8 cellular contexts compared by ENCODE assay signal in the genomic region with DNA sequence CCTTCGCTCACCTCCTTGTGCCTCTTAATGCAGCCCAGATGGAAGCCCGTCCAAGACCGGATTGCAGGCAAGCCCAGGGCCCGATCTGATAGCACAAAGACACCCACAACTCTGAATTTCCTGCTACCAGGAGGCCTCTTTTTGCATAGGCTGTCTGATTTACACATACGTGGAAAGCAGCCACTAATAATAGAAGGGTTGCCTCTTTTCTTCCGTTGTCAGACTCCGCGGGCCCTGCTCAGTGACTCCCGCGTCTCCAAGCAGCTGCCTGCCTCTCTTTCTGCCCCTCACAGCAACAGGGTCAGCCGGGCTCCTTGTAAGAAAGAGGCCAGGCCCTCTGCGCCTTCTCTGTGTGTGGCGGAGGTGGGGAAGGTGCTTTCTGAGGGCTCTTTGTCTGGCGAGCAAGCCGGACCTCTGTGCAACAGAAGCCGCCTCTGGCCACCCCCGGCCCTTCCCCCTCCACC. TPM values are rescaled to one million over a fixed set of nuclear protein-coding genes. Genes with fewer than 3 reads are reported as not detected.
DNase-seq lines count a peak whose midpoint lies in the region; ATAC-seq and TF ChIP-seq lines count a peak whose summit lies in the region.
"Had no signal": no experiment of that assay in that cellular context is flagged by ENCODE, and none has a peak within 500 bp of the region (broad histone marks: within the 10 kb centered on the region; RNA-seq: fewer than 3 reads in every experiment).

No MANE protein-coding gene starts in this region.

- peak overlapping the region; percentile 83 for H3K27ac Mint-ChIP-seq in T-helper 1 cell treated with Interleukin-12 subunit alpha and Interleukin-12 subunit beta and Interleukin-4 antibody, amounts not matched to agents 30 μg/mL and 1 μg/mL, for 36 hours

- peak overlapping the region; percentile 72 for H3K4me3 Mint-ChIP-seq in T-helper 1 cell treated with Interleukin-12 subunit alpha and Interleukin-12 subunit beta and Interleukin-4 antibody, amounts not matched to agents 30 μg/mL and 1 μg/mL, for 36 hours

- no peaks in the 10 kb centered on the region for H3K9me3 ChIP-seq in breast epithelium

- no peaks in the 10 kb centered on the region for H3K4me1 ChIP-seq in breast epithelium

- no peaks in the 10 kb centered on the region for H3K9me3 Mint-ChIP-seq in T-helper 1 cell treated with Interleukin-12 subunit alpha and Interleukin-12 subunit beta and Interleukin-4 antibody, amounts not matched to agents 30 μg/mL and 1 μg/mL, for 36 hours

- intact Hi-C loops in breast epithelium (cut with DNase I; ENCODE audit: low total_unique reads): no loop called here

- no peaks in the 10 kb centered on the region for H3K27me3 Mint-ChIP-seq in T-helper 1 cell treated with Interleukin-12 subunit alpha and Interleukin-12 subunit beta and Interleukin-4 antibody, amounts not matched to agents 30 μg/mL and 1 μg/mL, for 36 hours (ENCODE audit: low read depth)

- peaks cover 24% of the 10 kb centered on the region for H3K36me3 Mint-ChIP-seq in T-helper 1 cell treated with Interleukin-12 subunit alpha and Interleukin-12 subunit beta and Interleukin-4 antibody, amounts not matched to agents 30 μg/mL and 1 μg/mL, for 36 hours (ENCODE audit: low read depth)

- H3K27ac ChIP-seq in breast epithelium: no peak overlapping the region

- ATAC-seq in HG02981 (IDR thresholded peaks at IDR 0.05; ENCODE audit: unreplicated experiment): peak; percentile 51

- DNase-seq in fibroblast of pulmonary artery (ENCODE audit: low read depth) (peak; percentile 47), breast epithelium (ENCODE audit: low spot score in 2 of 2) (no peak), NCI-H2196 (lab: John Stamatoyannopoulos, UW; ENCODE audit: unreplicated experiment) (no peak)
- peak; percentile 39 for DNase-seq in stimulated activated naive CD4-positive, alpha-beta T cell treated with Interleukin-2 at 50 U/mL for 16 hours (lab: John Stamatoyannopoulos, UW)

- no peak for TF ChIP-seq CTCF in fibroblast of pulmonary artery (IDR thresholded peaks at IDR 0.05; ENCODE audit: low read length, missing control alignments)
- no peak for TF ChIP-seq CTCF in breast epithelium (IDR thresholded peaks at IDR 0.05)

- H3K4me3 ChIP-seq in fibroblast of pulmonary artery (replicated peaks; ENCODE audit: low read depth, low read length) (no peak overlapping the region), breast epithelium (no peak overlapping the region)
- H3K4me3 ChIP-seq: lung had no signal

- H3K36me3 ChIP-seq in breast epithelium: no peaks in the 10 kb centered on the region

- H3K4me1 Mint-ChIP-seq in T-helper 1 cell treated with Interleukin-12 subunit alpha and Interleukin-12 subunit beta and Interleukin-4 antibody, amounts not matched to agents 30 μg/mL and 1 μg/mL, for 36 hours (ENCODE audit: low read depth): peaks cover 88% of the 10 kb centered on the region

- TF ChIP-seq POLR2A in GM19193 (IDR thresholded peaks at IDR 0.05; ENCODE audit: extremely low read depth, insufficient read depth, insufficient read length) (peak; percentile 88), breast epithelium (IDR thresholded peaks at IDR 0.05) (no peak)

- no peaks in the 10 kb centered on the region for H3K27me3 ChIP-seq in breast epithelium

RNA-seq across cellular contexts. Expression of gene FLI1, which starts 26.7 kb away (rescaled TPM):
- total RNA-seq in breast epithelium: 10 to 100 TPM; 23.9 to 62.2 (median 46.2) TPM

Comparison
In these comparisons a context has a peak if more than half of its experiments do, and no peak if none do; other contexts are left out.
1. DNase-seq: peak in fibroblast of pulmonary artery (single experiment) and stimulated activated naive CD4-positive, alpha-beta T cell treated with Interleukin-2 at 50 U/mL for 16 hours (single experiment); none in breast epithelium (0 of 2) and NCI-H2196 (single experiment).